ENCODE assay signal across 8 cellular contexts in the genomic region with DNA sequence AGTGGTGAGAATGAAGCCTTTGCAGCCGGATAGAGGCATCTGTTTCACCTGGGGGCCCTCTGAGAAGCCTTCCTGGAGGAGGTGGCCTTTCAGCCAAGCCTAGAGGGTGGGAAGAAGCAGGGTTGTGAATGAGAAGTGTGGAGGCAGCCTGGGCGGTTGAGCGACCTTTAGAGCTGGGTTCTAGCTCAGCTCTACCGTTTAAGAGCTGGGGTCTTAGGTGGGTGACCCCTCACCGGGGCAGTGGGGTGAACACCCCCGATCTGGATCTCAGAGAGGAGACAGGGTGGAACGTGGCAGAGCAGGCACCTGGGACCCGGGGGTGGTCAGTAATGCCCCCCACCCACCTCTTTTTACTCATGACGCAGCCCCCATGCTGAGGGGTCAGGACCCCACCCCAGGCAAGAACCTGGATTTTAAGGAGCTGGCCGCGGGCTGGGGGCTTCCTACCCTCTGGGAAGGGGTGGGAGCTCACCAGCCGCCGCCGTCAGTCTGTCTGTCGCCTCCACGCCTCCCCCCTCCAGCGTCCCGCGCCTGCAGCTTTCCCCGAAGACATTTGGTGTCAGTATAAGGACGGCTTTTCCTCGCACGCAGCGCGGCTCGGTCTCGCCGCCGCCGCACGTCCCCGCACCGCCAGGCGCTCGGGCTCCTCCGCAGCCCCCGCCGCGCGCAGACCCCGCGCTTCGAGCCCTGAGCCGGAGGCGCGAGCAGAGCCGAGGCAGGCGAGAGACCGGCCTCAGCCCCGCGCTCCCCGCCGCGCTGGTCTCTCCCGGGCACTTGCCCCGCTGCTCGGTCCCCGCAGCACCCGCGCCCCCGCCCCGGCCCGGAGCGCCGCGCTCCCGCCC. TPM values are rescaled to one million over a fixed set of nuclear protein-coding genes. Genes with fewer than 3 reads are reported as not detected.
A peak's percentile ranks its signal among the peaks of the same experiment; 100 is the strongest.
DNase-seq lines count a peak whose midpoint lies in the region; ATAC-seq, FAIRE-seq and TF ChIP-seq lines count a peak whose summit lies in the region.

No MANE protein-coding gene starts in this region.

- no peak for TF ChIP-seq CTCF in CD8-positive, alpha-beta T cell (IDR thresholded peaks at IDR 0.05)
- TF ChIP-seq CTCF in GM12878 (IDR thresholded peaks at IDR 0.05 in 2 of 3, conservative IDR thresholded peaks at IDR 0.05 in 1 of 3; ENCODE audit: control insufficient read depth in 2 of 3, extremely low read depth in 1 of 3, insufficient read depth in 1 of 3, low read depth in 3 of 3, low read length in 3 of 3): peak in 1 of 3 experiments; percentile 22; a peak in 1 of 6 replicates

- RAD21 ChIA-PET in GM12878 (lab: Charles Lee; ENCODE audit: unreplicated experiment): interaction anchor here (1.0 kb wide), 1 partner anchor 467 kb away, joined by 3 read pairs; no protein-coding TSS in a partner anchor

- POLR2A ChIA-PET in CD8-positive, alpha-beta T cell (lab: Charles Lee): interaction anchor here (0.6 kb wide), 1 partner anchor 779 kb away, joined by 4 read pairs; no protein-coding TSS in a partner anchor
- POLR2A ChIA-PET in GM12878 (lab: Charles Lee): no interaction called here
- POLR2A ChIA-PET in naive thymus-derived CD4-positive, alpha-beta T cell (lab: Charles Lee): interaction anchor here (0.6 to 1.6 kb wide), 5 partner anchors 9 to 487 kb away, joined by 3 to 4 read pairs (median 3); no protein-coding TSS in a partner anchor

- in situ Hi-C loops in GM12878 (cut with MboI): no loop called here

- no peaks in the 10 kb centered on the region for H3K36me3 Mint-ChIP-seq in CD8-positive, alpha-beta T cell
- H3K36me3 Mint-ChIP-seq in naive thymus-derived CD4-positive, alpha-beta T cell: peaks cover 0 to 1% (median 0%) of the 10 kb centered on the region in 5 donors

- H3K4me3 ChIP-seq in CD8-positive, alpha-beta T cell (ENCODE audit: low read depth, low read length): peak overlapping the region; percentile 22
- H3K4me3 ChIP-seq in SK-N-MC (peak overlapping the region; percentile 79), GM12878 (no peak overlapping the region)
- H3K4me3 ChIP-seq in naive thymus-derived CD4-positive, alpha-beta T cell (ENCODE audit: low read length): peak overlapping the region; percentile 17

- peak; percentile 16 to 63 (median 39) for DNase-seq in CD8-positive, alpha-beta T cell
- DNase-seq in SK-N-MC (ENCODE audit: low read depth, low spot score): no peak
- no peak for DNase-seq in GM12878 (ENCODE audit: low read depth, low spot score)
- DNase-seq in naive thymus-derived CD4-positive, alpha-beta T cell: peak in 8 of 9 donors; percentile 37 to 73 (median 64)
- DNase-seq in islet precursor cell: no peak

- no peak for TF ChIP-seq POLR2A in GM12878 (IDR thresholded peaks at IDR 0.05; ENCODE audit: low read depth, low read length)

- no TSS peak for BruUV-seq in GM12878 (replicated peaks; lab: Mats Ljungman, UMichigan)

- H3K9me3 Mint-ChIP-seq in CD8-positive, alpha-beta T cell: no peaks in the 10 kb centered on the region
- no peaks in the 10 kb centered on the region for H3K9me3 Mint-ChIP-seq in naive thymus-derived CD4-positive, alpha-beta T cell

- no peaks in the 10 kb centered on the region for H3K36me3 ChIP-seq in CD8-positive, alpha-beta T cell (ENCODE audit: insufficient read depth, low read length)
- H3K36me3 ChIP-seq in SK-N-MC (ENCODE audit: insufficient read depth, low read length) (no peaks in the 10 kb centered on the region; the same call in 1 of the 2 replicates), GM12878 (ENCODE audit: control insufficient read depth in 2 of 2, insufficient read depth in 2 of 2, low read length in 1 of 2) (no peaks in the 10 kb centered on the region)
- no peaks in the 10 kb centered on the region for H3K36me3 ChIP-seq in naive thymus-derived CD4-positive, alpha-beta T cell (ENCODE audit: control insufficient read depth in 2 of 3, insufficient read depth in 3 of 3, low read length in 3 of 3)

- 53% methylated on average over 37 of the region's 67 CpGs for WGBS in GM12878 (ENCODE audit: insufficient coverage, insufficient replicate concordance, low lambda C conversion rate, missing lambda C conversion rate)

- H3K9ac ChIP-seq in SK-N-MC (ENCODE audit: insufficient read length): peak overlapping the region; percentile 63
- no peak overlapping the region for H3K9ac ChIP-seq in GM12878 (ENCODE audit: control insufficient read depth, insufficient read depth, low read length)

- peak; percentile 81 for ATAC-seq in CD8-positive, alpha-beta T cell
- ATAC-seq in GM12878 (0 out of 3 replicates have a peak, but pooled peaks have one; percentile 22), HG03442 (IDR thresholded peaks at IDR 0.05; ENCODE audit: unreplicated experiment) (no peak), HG02798 (IDR thresholded peaks at IDR 0.05; ENCODE audit: poor library complexity, unreplicated experiment) (no peak), HG02840 (IDR thresholded peaks at IDR 0.05; ENCODE audit: low FRiP score, unreplicated experiment) (no peak)
- ATAC-seq in naive thymus-derived CD4-positive, alpha-beta T cell: peak; percentile 81

- FAIRE-seq in GM12878 (lab: Jason Lieb, UNC): no peak

- H3K27me3 ChIP-seq in CD8-positive, alpha-beta T cell (ENCODE audit: insufficient read depth, low read length): peaks cover 17% of the 10 kb centered on the region
- peaks cover 7 to 13% of the 10 kb centered on the region in 2 experiments; a peak in 3 of 4 replicates for H3K27me3 ChIP-seq in GM12878 (replicated peaks in 1 of 2; ENCODE audit: control insufficient read depth in 2 of 2, insufficient read depth in 2 of 2, low read length in 1 of 2)
- H3K27me3 ChIP-seq in naive thymus-derived CD4-positive, alpha-beta T cell (ENCODE audit: control insufficient read depth in 2 of 2, insufficient read depth in 2 of 2, low read length in 2 of 2): peaks cover 0 to 8% of the 10 kb centered on the region in 2 donors

- CTCF ChIA-PET in CD8-positive, alpha-beta T cell (lab: Charles Lee): interaction anchor here (0.7 to 2.9 kb wide), 5 partner anchors 13 to 470 kb away, joined by 3 to 17 read pairs (median 3); a partner anchor contains a TSS
- CTCF ChIA-PET in GM12878 (lab: Yijun Ruan, JAX): interaction anchor here (2.4 kb wide), 1 partner anchor 468 kb away, joined by 23 read pairs; no protein-coding TSS in a partner anchor
- CTCF ChIA-PET in naive thymus-derived CD4-positive, alpha-beta T cell (lab: Charles Lee): interaction anchor here (0.5 to 2.5 kb wide), 8 partner anchors 369 to 791 kb away, joined by 3 to 20 read pairs (median 3); no protein-coding TSS in a partner anchor

- H2AFZ ChIP-seq in GM12878 (ENCODE audit: control insufficient read depth, low read depth, low read length): no peak overlapping the region

- H3K27ac ChIP-seq in CD8-positive, alpha-beta T cell (ENCODE audit: low read depth, low read length): no peak overlapping the region
- H3K27ac ChIP-seq in SK-N-MC (no peak overlapping the region), GM12878 (ENCODE audit: control insufficient read depth, insufficient read depth) (no peak overlapping the region)
- no peak overlapping the region for H3K27ac ChIP-seq in naive thymus-derived CD4-positive, alpha-beta T cell (ENCODE audit: low read depth, low read length)

- H4K20me1 ChIP-seq in GM12878 (ENCODE audit: control insufficient read depth, insufficient read depth): no peaks in the 10 kb centered on the region

- peaks cover 6% of the 10 kb centered on the region for H3K4me1 Mint-ChIP-seq in CD8-positive, alpha-beta T cell (ENCODE audit: low read depth)
- H3K4me1 Mint-ChIP-seq in naive thymus-derived CD4-positive, alpha-beta T cell: peaks cover 5 to 15% (median 6%) of the 10 kb centered on the region in 7 donors

- TF ChIP-seq RAD21 in GM12878 (IDR thresholded peaks at IDR 0.05; ENCODE audit: insufficient read depth, low read depth, low read length): no peak

- TF ChIP-seq EP300 in GM12878 (IDR thresholded peaks at IDR 0.05; ENCODE audit: borderline replicate concordance in 1 of 2, control insufficient read depth in 1 of 2, low read depth in 2 of 2, low read length in 2 of 2): no peak

- H3K9me3 ChIP-seq in CD8-positive, alpha-beta T cell (ENCODE audit: low read length): no peaks in the 10 kb centered on the region
- no peaks in the 10 kb centered on the region for H3K9me3 ChIP-seq in SK-N-MC (ENCODE audit: low read depth, low read length)
- H3K9me3 ChIP-seq in GM12878 (replicated peaks; ENCODE audit: control insufficient read depth, insufficient read depth, low read length): no peaks in the 10 kb centered on the region
- no peaks in the 10 kb centered on the region for H3K9me3 ChIP-seq in naive thymus-derived CD4-positive, alpha-beta T cell (ENCODE audit: control insufficient read depth in 2 of 3, low read length in 3 of 3)

- H3K4me3 Mint-ChIP-seq in CD8-positive, alpha-beta T cell: peak overlapping the region; percentile 68
- H3K4me3 Mint-ChIP-seq in naive thymus-derived CD4-positive, alpha-beta T cell: peak overlapping the region; percentile 55 to 80 (median 71)

- SMC1A ChIA-PET in GM12878 (lab: Charles Lee; ENCODE audit: uncharacterized antibody, unreplicated experiment): interaction anchor here (3.0 kb wide), 1 partner anchor 467 kb away, joined by 11 read pairs; no protein-coding TSS in a partner anchor

- H3K27me3 Mint-ChIP-seq in CD8-positive, alpha-beta T cell (ENCODE audit: low read depth): peaks cover 40% of the 10 kb centered on the region
- peaks cover 15 to 59% (median 19%) of the 10 kb centered on the region in 5 donors for H3K27me3 Mint-ChIP-seq in naive thymus-derived CD4-positive, alpha-beta T cell

- H3K27ac Mint-ChIP-seq in CD8-positive, alpha-beta T cell: no peak overlapping the region
- peak overlapping the region in 1 of 9 donors; percentile 65 for H3K27ac Mint-ChIP-seq in naive thymus-derived CD4-positive, alpha-beta T cell

- intact Hi-C loops in CD8-positive, alpha-beta T cell (cut with DNase I, micrococcal nuclease): loop anchor here (1.0 to 5.0 kb wide), 3 partner anchors 467 to 480 kb away; no protein-coding TSS in a partner anchor
- intact Hi-C loops in GM12878 (cut with micrococcal nuclease; ENCODE audit: unreplicated experiment): loop anchor here (5.0 kb wide), 1 partner anchor 465 kb away; no protein-coding TSS in a partner anchor
- intact Hi-C loops in naive thymus-derived CD4-positive, alpha-beta T cell (cut with micrococcal nuclease): loop anchor here in 1 of 2 donors (1.0 to 2.0 kb wide), 3 partner anchors 384 to 480 kb away; no protein-coding TSS in a partner anchor

- no peak overlapping the region for H3K4me2 ChIP-seq in GM12878 (ENCODE audit: control insufficient read depth, insufficient read depth)

- H3K4me1 ChIP-seq in CD8-positive, alpha-beta T cell (ENCODE audit: insufficient read depth, low read length): peaks cover 10% of the 10 kb centered on the region
- no peaks in the 10 kb centered on the region for H3K4me1 ChIP-seq in GM12878 (ENCODE audit: control insufficient read depth, insufficient read depth, low read length)
- no peaks in the 10 kb centered on the region for H3K4me1 ChIP-seq in naive thymus-derived CD4-positive, alpha-beta T cell (ENCODE audit: control insufficient read depth in 2 of 2, insufficient read depth in 2 of 2, low read length in 2 of 2)

- no peaks in the 10 kb centered on the region for H3K79me2 ChIP-seq in GM12878 (ENCODE audit: control insufficient read depth, insufficient read depth, low read length)

RNA-seq across cellular contexts. Expression of a gene that starts 13.4 kb away (rescaled TPM):
- total RNA-seq in CD8-positive, alpha-beta T cell: 1 to 10 TPM; 5.5 to 5.9 TPM
- 0.07 and 0.10 TPM in 2 replicates for total RNA-seq in GM12878 (2013; cell fraction: nucleolus; rRNA removed)
- total RNA-seq in GM12878 (2014; rRNA removed) (not detected in 2 replicates), GM12878 (2014; rRNA removed; fragmentation: Illumina TruSeq; extraction: Trizol) (not detected in 2 replicates), GM12878 (2021) (0.03 TPM in 2 replicates)
- polyA plus RNA-seq in GM12878 (2011; ENCODE audit: low read depth): not detected
- polyA plus RNA-seq in GM12878 (2011; rRNA removed) (0.01 TPM in 1 of 2 replicates, not detected in the other), GM12878 (2014; fragmentation: Illumina TruSeq; extraction: Trizol) (not detected in 2 replicates), GM12878 (2014; fragmentation: Nextera tagmentation; extraction: Ambion mirVana) (not detected), GM12878 (2014; rRNA removed) (not detected in 2 replicates), GM12878 (2016; fragmentation: Nextera tagmentation; extraction: Ambion mirVana) (not detected)
- 0.01 TPM in 1 of 2 replicates, not detected in the other for polyA plus RNA-seq in GM12878 (2011; cell fraction: cytosol; rRNA removed)
- 0.04 and 0.06 TPM in 2 replicates for polyA plus RNA-seq in GM12878 (2011; cell fraction: nucleus; rRNA removed)
- not detected in 2 replicates for polyA plus RNA-seq in GM12878 (2012)
- polyA minus RNA-seq in GM12878 (2011; rRNA and poly(A)+ RNA removed): under 0.01 TPM in 1 of 2 replicates, not detected in the other
- not detected in 2 replicates for polyA minus RNA-seq in GM12878 (2011; cell fraction: cytosol; rRNA and poly(A)+ RNA removed)
- not detected in 2 replicates for polyA minus RNA-seq in GM12878 (2011; cell fraction: nucleus; rRNA and poly(A)+ RNA removed)
- total RNA-seq in naive thymus-derived CD4-positive, alpha-beta T cell: 10 to 100 TPM in 4 of 5 experiments, 1 to 10 TPM in 1; 4.5 to 51.2 (median 30.9) TPM
- 1 to 10 TPM in 1 of 2 donors, under 1 TPM in 1; 0.40 to 1.8 TPM for polyA plus RNA-seq in naive thymus-derived CD4-positive, alpha-beta T cell

RNA-seq across cellular contexts. Expression of a gene that starts 24.6 kb away (rescaled TPM):
- 10 to 100 TPM; 69.0 to 70.5 TPM for total RNA-seq in CD8-positive, alpha-beta T cell
- 43.6 and 46.7 TPM in 2 replicates for total RNA-seq in GM12878 (2013; cell fraction: nucleolus; rRNA removed)
- total RNA-seq in GM12878 (2014; rRNA removed) (106 and 132 TPM in 2 replicates), GM12878 (2014; rRNA removed; fragmentation: Illumina TruSeq; extraction: Trizol) (36.6 and 47.5 TPM in 2 replicates), GM12878 (2021) (83.6 and 85.7 TPM in 2 replicates)
- 23.5 TPM for polyA plus RNA-seq in GM12878 (2011; ENCODE audit: low read depth)
- polyA plus RNA-seq in GM12878 (2011; rRNA removed) (48.1 and 71.5 TPM in 2 replicates), GM12878 (2014; fragmentation: Illumina TruSeq; extraction: Trizol) (8.8 and 20.3 TPM in 2 replicates), GM12878 (2014; fragmentation: Nextera tagmentation; extraction: Ambion mirVana) (10 to 100 TPM in 1 of 2 experiments, 1 to 10 TPM in 1; 2.7 to 14.3 TPM), GM12878 (2014; rRNA removed) (146 and 170 TPM in 2 replicates), GM12878 (2016; fragmentation: Nextera tagmentation; extraction: Ambion mirVana) (100 to 1,000 TPM; 178 to 206 TPM)
- polyA plus RNA-seq in GM12878 (2011; cell fraction: cytosol; rRNA removed): 100 and 140 TPM in 2 replicates
- 73.0 and 84.9 TPM in 2 replicates for polyA plus RNA-seq in GM12878 (2011; cell fraction: nucleus; rRNA removed)
- polyA plus RNA-seq in GM12878 (2012): 59.4 and 59.8 TPM in 2 replicates
- polyA minus RNA-seq in GM12878 (2011; rRNA and poly(A)+ RNA removed): 11.3 and 24.2 TPM in 2 replicates
- 8.0 and 9.8 TPM in 2 replicates for polyA minus RNA-seq in GM12878 (2011; cell fraction: cytosol; rRNA and poly(A)+ RNA removed)
- polyA minus RNA-seq in GM12878 (2011; cell fraction: nucleus; rRNA and poly(A)+ RNA removed): 19.3 and 32.1 TPM in 2 replicates
- total RNA-seq in naive thymus-derived CD4-positive, alpha-beta T cell: 10 to 100 TPM; 35.2 to 67.4 (median 61.5) TPM
- 100 to 1,000 TPM in 1 of 2 donors, 10 to 100 TPM in 1; 98.6 to 162 TPM for polyA plus RNA-seq in naive thymus-derived CD4-positive, alpha-beta T cell

RNA-seq across cellular contexts. Expression of a gene that starts 36.8 kb away (rescaled TPM):
- 100 to 1,000 TPM; 327 to 329 TPM for total RNA-seq in CD8-positive, alpha-beta T cell
- total RNA-seq in GM12878 (2013; cell fraction: nucleolus; rRNA removed): 140 and 144 TPM in 2 replicates
- total RNA-seq in GM12878 (2014; rRNA removed) (308 and 320 TPM in 2 replicates), GM12878 (2014; rRNA removed; fragmentation: Illumina TruSeq; extraction: Trizol) (340 and 355 TPM in 2 replicates), GM12878 (2021) (326 and 331 TPM in 2 replicates)
- 395 TPM for polyA plus RNA-seq in GM12878 (2011; ENCODE audit: low read depth)
- polyA plus RNA-seq in GM12878 (2011; rRNA removed) (566 and 603 TPM in 2 replicates), GM12878 (2014; fragmentation: Illumina TruSeq; extraction: Trizol) (520 and 576 TPM in 2 replicates), GM12878 (2014; fragmentation: Nextera tagmentation; extraction: Ambion mirVana) (100 to 1,000 TPM in 1 of 2 experiments, 10 to 100 TPM in 1; 88.3 to 187 TPM), GM12878 (2014; rRNA removed) (508 and 605 TPM in 2 replicates), GM12878 (2016; fragmentation: Nextera tagmentation; extraction: Ambion mirVana) (100 to 1,000 TPM; 165 to 178 TPM)
- 689 and 827 TPM in 2 replicates for polyA plus RNA-seq in GM12878 (2011; cell fraction: cytosol; rRNA removed)
- 737 and 862 TPM in 2 replicates for polyA plus RNA-seq in GM12878 (2011; cell fraction: nucleus; rRNA removed)
- 477 and 719 TPM in 2 replicates for polyA plus RNA-seq in GM12878 (2012)
- polyA minus RNA-seq in GM12878 (2011; rRNA and poly(A)+ RNA removed): 145 and 253 TPM in 2 replicates
- polyA minus RNA-seq in GM12878 (2011; cell fraction: cytosol; rRNA and poly(A)+ RNA removed): 58.9 and 61.0 TPM in 2 replicates
- 146 and 184 TPM in 2 replicates for polyA minus RNA-seq in GM12878 (2011; cell fraction: nucleus; rRNA and poly(A)+ RNA removed)
- 100 to 1,000 TPM; 235 to 293 (median 244) TPM for total RNA-seq in naive thymus-derived CD4-positive, alpha-beta T cell
- 100 to 1,000 TPM in 1 of 2 donors, 10 to 100 TPM in 1; 68.9 to 118 TPM for polyA plus RNA-seq in naive thymus-derived CD4-positive, alpha-beta T cell

RNA-seq across cellular contexts. Expression of a gene that starts 55.1 kb away (rescaled TPM):
- total RNA-seq in CD8-positive, alpha-beta T cell: 10 to 100 TPM; 24.8 to 25.3 TPM
- 32.3 and 33.3 TPM in 2 replicates for total RNA-seq in GM12878 (2013; cell fraction: nucleolus; rRNA removed)
- 27.9 and 28.3 TPM in 2 replicates for total RNA-seq in GM12878 (2014; rRNA removed)
- total RNA-seq in GM12878 (2014; rRNA removed; fragmentation: Illumina TruSeq; extraction: Trizol): 24.0 and 26.4 TPM in 2 replicates
- 50.9 and 52.3 TPM in 2 replicates for total RNA-seq in GM12878 (2021)
- 17.7 TPM for polyA plus RNA-seq in GM12878 (2011; ENCODE audit: low read depth)
- polyA plus RNA-seq in GM12878 (2011; rRNA removed): 21.3 and 27.9 TPM in 2 replicates
- 29.7 and 30.5 TPM in 2 replicates for polyA plus RNA-seq in GM12878 (2011; cell fraction: cytosol; rRNA removed)
- 19.1 and 27.5 TPM in 2 replicates for polyA plus RNA-seq in GM12878 (2011; cell fraction: nucleus; rRNA removed)
- 22.3 and 24.9 TPM in 2 replicates for polyA plus RNA-seq in GM12878 (2012)
- 33.1 and 35.8 TPM in 2 replicates for polyA plus RNA-seq in GM12878 (2014; fragmentation: Illumina TruSeq; extraction: Trizol)
- polyA plus RNA-seq in GM12878 (2014; fragmentation: Nextera tagmentation; extraction: Ambion mirVana): 10 to 100 TPM; 12.4 to 13.8 TPM
- 30.6 and 35.2 TPM in 2 replicates for polyA plus RNA-seq in GM12878 (2014; rRNA removed)
- polyA plus RNA-seq in GM12878 (2016; fragmentation: Nextera tagmentation; extraction: Ambion mirVana): 10 to 100 TPM; 43.2 to 46.3 TPM
- 40.1 and 42.5 TPM in 2 replicates for polyA minus RNA-seq in GM12878 (2011; rRNA and poly(A)+ RNA removed)
- 15.5 and 17.6 TPM in 2 replicates for polyA minus RNA-seq in GM12878 (2011; cell fraction: cytosol; rRNA and poly(A)+ RNA removed)
- polyA minus RNA-seq in GM12878 (2011; cell fraction: nucleus; rRNA and poly(A)+ RNA removed): 11.0 and 23.4 TPM in 2 replicates
- 10 to 100 TPM; 17.5 to 42.3 (median 37.3) TPM for total RNA-seq in naive thymus-derived CD4-positive, alpha-beta T cell
- 10 to 100 TPM; 27.8 to 33.2 TPM for polyA plus RNA-seq in naive thymus-derived CD4-positive, alpha-beta T cell

Comparison
In these comparisons a context has a peak if more than half of its experiments do, and no peak if none do; other contexts are left out.
1. ATAC-seq: peak in CD8-positive, alpha-beta T cell (single experiment), GM12878 (single experiment) and naive thymus-derived CD4-positive, alpha-beta T cell (single experiment); none in HG03442 (single experiment), HG02798 (single experiment) and HG02840 (single experiment).
2. DNase-seq: peak in CD8-positive, alpha-beta T cell (7 of 7) and naive thymus-derived CD4-positive, alpha-beta T cell (8 of 9); none in SK-N-MC (single experiment), GM12878 (single experiment) and islet precursor cell (single experiment).
3. RNA of a gene that starts 13.4 kb away (total RNA-seq): 4.5 to 51.2 TPM in naive thymus-derived CD4-positive, alpha-beta T cell and 5.5 to 5.9 TPM in CD8-positive, alpha-beta T cell; 0.03 to 0.10 TPM in GM12878; every median in the first group is over 4 times any median in the second.